ENCODE assay signal across 1 cellular context in genomic region chr3:20047940-20048339, GRCh38.
TF ChIP-seq lines count a peak whose summit lies in the region.

No MANE protein-coding gene starts in this region.

TF ChIP-seq in GM12878, 131 proteins besides CTCF, POLR2A, EP300 and RAD21:
- TF ChIP-seq GATAD2B (conservative IDR thresholded peaks at IDR 0.05; ENCODE audit: low read depth) (no peak), SUPT20H (IDR thresholded peaks at IDR 0.05; ENCODE audit: borderline replicate concordance, control insufficient read depth, low read depth, low read length) (no peak), PBX3 (IDR thresholded peaks at IDR 0.05; ENCODE audit: insufficient replicate concordance, low read depth, low read length) (no peak), HDGF (IDR thresholded peaks at IDR 0.05) (no peak), NR2F1 (conservative IDR thresholded peaks at IDR 0.05) (no peak), RBBP5 (conservative IDR thresholded peaks at IDR 0.05) (no peak), SIX5 (IDR thresholded peaks at IDR 0.05; ENCODE audit: low read depth, low read length, severe bottlenecking) (no peak), DPF2 (IDR thresholded peaks at IDR 0.05) (no peak), BMI1 (IDR thresholded peaks at IDR 0.05; ENCODE audit: borderline replicate concordance) (no peak), SIN3A (IDR thresholded peaks at IDR 0.05; ENCODE audit: low read depth, low read length) (no peak), BRCA1 (IDR thresholded peaks at IDR 0.05; ENCODE audit: low read depth, low read length) (no peak)
